Comparison of ENCODE assay signal across 22 cellular contexts in genomic region chr3:48881652-48882114, GRCh38. TPM values are rescaled to one million over a fixed set of nuclear protein-coding genes. Genes with fewer than 3 reads are reported as not detected.
DNase-seq lines count a peak whose midpoint lies in the region; ATAC-seq and TF ChIP-seq lines count a peak whose summit lies in the region.
"Had no signal": no experiment of that assay in that cellular context is flagged by ENCODE, and none has a peak within 500 bp of the region (broad histone marks: within the 10 kb centered on the region; RNA-seq: fewer than 3 reads in every experiment).

No MANE protein-coding gene starts in this region.

- H3K27me3 Mint-ChIP-seq in central memory CD8-positive, alpha-beta T cell = no peaks in the 10 kb centered on the region
- H3K27me3 Mint-ChIP-seq in chondrocyte (ENCODE audit: low read depth) (no peaks in the 10 kb centered on the region), nephron progenitor cell (ENCODE audit: low read depth, poor library complexity) (peaks cover 4% of the 10 kb centered on the region)
- H3K27me3 Mint-ChIP-seq in stimulated activated naive CD8-positive, alpha-beta T cell treated with anti-CD3 and anti-CD28 coated beads, Interleukin-15, amount 100 ng/mL, for 72 hours = no peaks in the 10 kb centered on the region

- H3K4me1 ChIP-seq in Karpas-422 (ENCODE audit: low read length) (peaks cover 7% of the 10 kb centered on the region), osteoblast (ENCODE audit: insufficient read depth, low read length) (no peaks in the 10 kb centered on the region)
- H3K4me1 ChIP-seq: SJCRH30 had no signal

- no peak overlapping the region for H3K4me3 ChIP-seq in Karpas-422 (ENCODE audit: low read length)
- H3K4me3 ChIP-seq in osteoblast (ENCODE audit: insufficient read depth, low read length) = no peak overlapping the region
- H3K4me3 ChIP-seq: SJCRH30 had no signal

- peak overlapping the region; percentile 32 for H3K27ac Mint-ChIP-seq in central memory CD8-positive, alpha-beta T cell (ENCODE audit: low read depth)
- H3K27ac Mint-ChIP-seq in chondrocyte (ENCODE audit: unreplicated experiment) (no peak overlapping the region), nephron progenitor cell (no peak overlapping the region)
- peak overlapping the region in 1 of 2 donors; percentile 72 for H3K27ac Mint-ChIP-seq in stimulated activated naive CD8-positive, alpha-beta T cell treated with anti-CD3 and anti-CD28 coated beads, Interleukin-15, amount 100 ng/mL, for 72 hours
- H3K27ac Mint-ChIP-seq: HFFc6 had no signal

- H3K79me2 ChIP-seq in Karpas-422 (ENCODE audit: low read length) (no peaks in the 10 kb centered on the region), osteoblast (ENCODE audit: insufficient read depth, low read length) (no peaks in the 10 kb centered on the region)

- H3K4me2 ChIP-seq in Karpas-422 (ENCODE audit: low read depth, low read length, poor library complexity, severe bottlenecking) (no peak overlapping the region), osteoblast (ENCODE audit: insufficient read depth, low read length) (no peak overlapping the region)

- H3K9me2 ChIP-seq in Karpas-422 (replicated peaks; ENCODE audit: insufficient read depth, low read length) = no peaks in the 10 kb centered on the region

- H3K9me3 ChIP-seq in Karpas-422 (ENCODE audit: low read length) = no peaks in the 10 kb centered on the region
- no peaks in the 10 kb centered on the region for H3K9me3 ChIP-seq in osteoblast (ENCODE audit: low read depth, low read length)
- H3K9me3 ChIP-seq: SJCRH30 had no signal

- H2AFZ ChIP-seq in Karpas-422 (ENCODE audit: low read length) (no peak overlapping the region), osteoblast (ENCODE audit: low read length) (no peak overlapping the region)

- TF ChIP-seq CTCF in osteoblast (IDR thresholded peaks at IDR 0.05; ENCODE audit: extremely low read depth, low read depth, low read length) (no peak), chondrocyte (IDR thresholded peaks at IDR 0.05) (no peak), nephron progenitor cell (IDR thresholded peaks at IDR 0.05) (no peak)

- H3K36me3 ChIP-seq in Karpas-422 (ENCODE audit: insufficient read depth, low read length) (no peaks in the 10 kb centered on the region), osteoblast (ENCODE audit: insufficient read depth, low read length) (no peaks in the 10 kb centered on the region)
- H3K36me3 ChIP-seq: SJCRH30 had no signal

- intact Hi-C loops in left ventricle myocardium superior (cut with micrococcal nuclease) = no loop called here

- no peak for ATAC-seq in central memory CD8-positive, alpha-beta T cell (replicated peaks; ENCODE audit: extremely low read depth, poor library complexity, severe bottlenecking)
- ATAC-seq in left ventricle myocardium superior = peak; percentile 81
- no peak for ATAC-seq in stimulated activated naive CD8-positive, alpha-beta T cell treated with anti-CD3 and anti-CD28 coated beads, Interleukin-15, amount 100 ng/mL, for 72 hours
- ATAC-seq: PC-3 had no signal

- no peak overlapping the region for H3K9ac ChIP-seq in Karpas-422 (ENCODE audit: low read length)

- DNase-seq in Karpas-422 (peak; percentile 16), left ventricle myocardium superior (peak; percentile 39), osteoblast (ENCODE audit: insufficient read length, low spot score, missing footprints) (peak; percentile 45), chondrocyte (ENCODE audit: low spot score) (no peak), nephron progenitor cell (no peak)
- no peak for DNase-seq in central memory CD8-positive, alpha-beta T cell (ENCODE audit: low spot score in 2 of 2)
- no peak for DNase-seq in stimulated activated naive CD8-positive, alpha-beta T cell treated with anti-CD3 and anti-CD28 coated beads, Interleukin-15, amount 100 ng/mL, for 72 hours
- DNase-seq in activated CD4-positive, CD25-positive, alpha-beta regulatory T cell (lab: John Stamatoyannopoulos, UW) = no peak
- DNase-seq: ACHN, AML-193, HFFc6, KG1, MV-4-11, NCI-H187, NCI-H2107, NCI-H2227 treated with DMSO at 0.1 percent for 48 hours, NCI-H524, NCI-H82, PC-3, SJCRH30 had no signal

- no peak overlapping the region for H3K27ac ChIP-seq in Karpas-422 (ENCODE audit: low read length)
- no peak overlapping the region for H3K27ac ChIP-seq in osteoblast (ENCODE audit: low read depth, low read length)
- H3K27ac ChIP-seq: C4-2B, RWPE1, SJCRH30 had no signal

- no peaks in the 10 kb centered on the region for H3K9me3 Mint-ChIP-seq in central memory CD8-positive, alpha-beta T cell
- no peaks in the 10 kb centered on the region for H3K9me3 Mint-ChIP-seq in chondrocyte (ENCODE audit: low read depth)
- H3K9me3 Mint-ChIP-seq in stimulated activated naive CD8-positive, alpha-beta T cell treated with anti-CD3 and anti-CD28 coated beads, Interleukin-15, amount 100 ng/mL, for 72 hours = no peaks in the 10 kb centered on the region
- H3K9me3 Mint-ChIP-seq in nephron progenitor cell = no peaks in the 10 kb centered on the region
- H3K9me3 Mint-ChIP-seq: HFFc6 had no signal

- H3K4me3 Mint-ChIP-seq in central memory CD8-positive, alpha-beta T cell = no peak overlapping the region
- H3K4me3 Mint-ChIP-seq in chondrocyte (ENCODE audit: unreplicated experiment) = no peak overlapping the region
- H3K4me3 Mint-ChIP-seq in stimulated activated naive CD8-positive, alpha-beta T cell treated with anti-CD3 and anti-CD28 coated beads, Interleukin-15, amount 100 ng/mL, for 72 hours = no peak overlapping the region
- no peak overlapping the region for H3K4me3 Mint-ChIP-seq in nephron progenitor cell
- H3K4me3 Mint-ChIP-seq: HFFc6 had no signal

- H3K36me3 Mint-ChIP-seq in central memory CD8-positive, alpha-beta T cell (ENCODE audit: insufficient read depth) = peaks cover 41% of the 10 kb centered on the region
- peaks cover 7% of the 10 kb centered on the region for H3K36me3 Mint-ChIP-seq in chondrocyte (ENCODE audit: low read depth)
- H3K36me3 Mint-ChIP-seq in nephron progenitor cell (ENCODE audit: low read depth) = no peaks in the 10 kb centered on the region

- H4K20me1 ChIP-seq in Karpas-422 (ENCODE audit: insufficient read depth, low read depth, low read length) (no peaks in the 10 kb centered on the region), osteoblast (ENCODE audit: insufficient read depth, low read length) (no peaks in the 10 kb centered on the region)

- H3K27me3 ChIP-seq in Karpas-422 (ENCODE audit: low read length) = no peaks in the 10 kb centered on the region
- H3K27me3 ChIP-seq in osteoblast (ENCODE audit: insufficient read depth, low read length) = no peaks in the 10 kb centered on the region
- H3K27me3 ChIP-seq: SJCRH30 had no signal

- H3K4me1 Mint-ChIP-seq in central memory CD8-positive, alpha-beta T cell = peaks cover 22% of the 10 kb centered on the region
- H3K4me1 Mint-ChIP-seq in chondrocyte (ENCODE audit: low read depth) (peaks cover 16% of the 10 kb centered on the region), nephron progenitor cell (peaks cover 9% of the 10 kb centered on the region)
- H3K4me1 Mint-ChIP-seq in stimulated activated naive CD8-positive, alpha-beta T cell treated with anti-CD3 and anti-CD28 coated beads, Interleukin-15, amount 100 ng/mL, for 72 hours = no peaks in the 10 kb centered on the region

RNA-seq across cellular contexts. Expression of gene SLC25A20, which starts 17.0 kb away (rescaled TPM):
- total RNA-seq in Karpas-422 (2014; rRNA removed; shearing (Covaris generic); ENCODE audit: low replicate concordance) = 20.5 and 33.8 TPM in 2 replicates
- total RNA-seq in left ventricle myocardium superior = 124 TPM
- total RNA-seq in osteoblast = 11.2 and 11.9 TPM in 2 replicates
- total RNA-seq in chondrocyte = 21.7 to 28.1 TPM (median 23.7 TPM) in 3 replicates

RNA-seq across cellular contexts. Expression of gene PRKAR2A, which starts 34.0 kb away (rescaled TPM):
- 37.9 and 51.5 TPM in 2 replicates for total RNA-seq in Karpas-422 (2014; rRNA removed; shearing (Covaris generic); ENCODE audit: low replicate concordance)
- total RNA-seq in left ventricle myocardium superior (58.3 TPM), osteoblast (43.6 and 47.4 TPM in 2 replicates), chondrocyte (66.5 to 75.5 TPM (median 73.3 TPM) in 3 replicates)

RNA-seq across cellular contexts. Expression of gene ARIH2, which starts 37.0 kb away (rescaled TPM):
- 86.4 and 113 TPM in 2 replicates for total RNA-seq in Karpas-422 (2014; rRNA removed; shearing (Covaris generic); ENCODE audit: low replicate concordance)
- 141 TPM for total RNA-seq in left ventricle myocardium superior
- total RNA-seq in osteoblast = 69.1 and 82.5 TPM in 2 replicates
- total RNA-seq in chondrocyte = 61.7 to 69.9 TPM (median 69.2 TPM) in 3 replicates

Comparison
In these comparisons a context has a peak if more than half of its experiments do, and no peak if none do; other contexts are left out.
1. DNase-seq: peak in Karpas-422 (single experiment), left ventricle myocardium superior (single experiment) and osteoblast (single experiment); none in central memory CD8-positive, alpha-beta T cell (0 of 2), chondrocyte (single experiment), stimulated activated naive CD8-positive, alpha-beta T cell treated with anti-CD3 and anti-CD28 coated beads, Interleukin-15, amount 100 ng/mL, for 72 hours (0 of 2), activated CD4-positive, CD25-positive, alpha-beta regulatory T cell (0 of 4) and nephron progenitor cell (single experiment).